In the genomic region with DNA sequence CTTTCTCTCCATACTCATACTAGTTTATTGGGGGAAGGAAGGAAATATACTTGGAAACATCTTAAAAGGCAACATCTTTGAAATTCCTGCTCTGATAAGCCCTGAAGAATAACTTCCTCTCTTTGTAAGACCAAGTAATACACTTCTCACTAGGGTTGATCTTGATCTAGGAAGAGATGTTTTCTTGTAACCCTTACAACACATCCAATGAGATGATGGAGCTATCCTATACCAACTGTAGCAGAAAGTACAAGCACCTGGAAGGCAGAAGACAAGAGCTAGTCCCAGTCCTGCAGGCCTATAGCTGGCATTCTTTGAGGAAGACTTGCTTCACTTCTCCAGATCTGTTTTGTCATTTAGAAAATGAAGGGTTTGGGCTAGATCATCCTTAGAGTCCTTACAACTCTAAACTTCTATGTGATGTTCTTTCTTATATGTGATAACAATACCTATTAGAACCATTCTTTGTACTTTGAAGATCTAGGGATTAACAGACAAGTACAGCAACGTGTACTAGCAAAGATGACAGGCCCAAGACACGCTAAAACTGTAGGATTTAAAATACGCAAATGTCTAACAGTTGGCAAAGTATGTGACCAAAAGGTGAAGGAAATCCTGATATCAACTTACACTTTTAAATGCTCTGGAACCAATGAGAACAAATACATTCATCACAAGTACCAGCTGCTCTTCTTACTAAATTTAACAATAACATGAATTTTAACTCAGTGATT, we compare ENCODE assay signal across 8 cellular contexts. TPM values are rescaled to one million over a fixed set of nuclear protein-coding genes. Genes with fewer than 3 reads are reported as not detected.
DNase-seq lines count a peak whose midpoint lies in the region; ATAC-seq and TF ChIP-seq lines count a peak whose summit lies in the region.

No MANE protein-coding gene starts in this region.

- peak overlapping the region; percentile 93 to 97 for H3K4me3 Mint-ChIP-seq in CD14-positive monocyte
- peak overlapping the region; percentile 85 for H3K4me3 Mint-ChIP-seq in GM23338
- H3K4me3 Mint-ChIP-seq in activated naive CD8-positive, alpha-beta T cell treated with anti-CD3 and anti-CD28 coated beads, Interleukin-2, amount 50 U/mL, for 24 hours = peak overlapping the region; percentile 89
- peak overlapping the region; percentile 96 for H3K4me3 Mint-ChIP-seq in natural killer cell

- no peaks in the 10 kb centered on the region; the same call in 1 of the 2 replicates for H3F3A ChIP-seq in GM23338 (replicated peaks; ENCODE audit: low read depth)

- peaks cover 42% of the 10 kb centered on the region for H3K27me3 ChIP-seq in GM23338 (ENCODE audit: insufficient read depth)

- H3K79me2 ChIP-seq in GM23338 (replicated peaks; ENCODE audit: insufficient read depth) = no peaks in the 10 kb centered on the region

- peak overlapping the region; percentile 84 for H3K4me3 ChIP-seq in GM23338

- H3K9me3 Mint-ChIP-seq in CD14-positive monocyte (no peaks in the 10 kb centered on the region), GM23338 (no peaks in the 10 kb centered on the region), natural killer cell (no peaks in the 10 kb centered on the region)
- no peaks in the 10 kb centered on the region for H3K9me3 Mint-ChIP-seq in activated naive CD8-positive, alpha-beta T cell treated with anti-CD3 and anti-CD28 coated beads, Interleukin-2, amount 50 U/mL, for 24 hours

- ATAC-seq in GM23338 (no peak), natural killer cell (no peak), HG03378 (IDR thresholded peaks at IDR 0.05; ENCODE audit: unreplicated experiment) (no peak), HG03432 (IDR thresholded peaks at IDR 0.05; ENCODE audit: unreplicated experiment) (no peak), HG03135 (IDR thresholded peaks at IDR 0.05; ENCODE audit: unreplicated experiment) (no peak), GM21447 (IDR thresholded peaks at IDR 0.05; ENCODE audit: unreplicated experiment) (no peak)
- ATAC-seq in activated naive CD8-positive, alpha-beta T cell treated with anti-CD3 and anti-CD28 coated beads, Interleukin-2, amount 50 U/mL, for 24 hours = no peak

- peaks cover 63% of the 10 kb centered on the region for H3K4me1 Mint-ChIP-seq in CD14-positive monocyte
- peaks cover 13% of the 10 kb centered on the region for H3K4me1 Mint-ChIP-seq in GM23338
- peaks cover 79% of the 10 kb centered on the region for H3K4me1 Mint-ChIP-seq in activated naive CD8-positive, alpha-beta T cell treated with anti-CD3 and anti-CD28 coated beads, Interleukin-2, amount 50 U/mL, for 24 hours
- H3K4me1 Mint-ChIP-seq in natural killer cell = peaks cover 57 to 61% of the 10 kb centered on the region in 2 donors

- H3K27ac Mint-ChIP-seq in CD14-positive monocyte (peak overlapping the region; percentile 91 to 98 (median 96)), GM23338 (no peak overlapping the region), natural killer cell (peak overlapping the region; percentile 94 to 97)
- H3K27ac Mint-ChIP-seq in activated naive CD8-positive, alpha-beta T cell treated with anti-CD3 and anti-CD28 coated beads, Interleukin-2, amount 50 U/mL, for 24 hours = peak overlapping the region; percentile 97

- H3K4me2 ChIP-seq in GM23338 = peak overlapping the region; percentile 97

- H3K4me1 ChIP-seq in GM23338 (ENCODE audit: insufficient read depth) = peaks cover 13% of the 10 kb centered on the region

- H4K20me1 ChIP-seq in GM23338 (replicated peaks; ENCODE audit: insufficient read depth) = peaks cover 5% of the 10 kb centered on the region; the same call in 1 of the 2 replicates

- H2AFZ ChIP-seq in GM23338 = no peak overlapping the region

- H3K27me3 Mint-ChIP-seq in CD14-positive monocyte (ENCODE audit: low read depth in 3 of 3) (peaks cover 0 to 4% (median 0%) of the 10 kb centered on the region in 3 donors), GM23338 (ENCODE audit: insufficient read depth, low read depth, poor library complexity) (peaks cover 32% of the 10 kb centered on the region), natural killer cell (ENCODE audit: low read depth in 2 of 2) (no peaks in the 10 kb centered on the region)
- no peaks in the 10 kb centered on the region for H3K27me3 Mint-ChIP-seq in activated naive CD8-positive, alpha-beta T cell treated with anti-CD3 and anti-CD28 coated beads, Interleukin-2, amount 50 U/mL, for 24 hours

- no peak for DNase-seq in CD14-positive monocyte (ENCODE audit: low spot score)
- DNase-seq in GM23338 (ENCODE audit: low spot score) = no peak
- DNase-seq in activated naive CD8-positive, alpha-beta T cell treated with anti-CD3 and anti-CD28 coated beads, Interleukin-2, amount 50 U/mL, for 24 hours = no peak
- DNase-seq in natural killer cell = no peak

- H3K36me3 Mint-ChIP-seq in CD14-positive monocyte (no peaks in the 10 kb centered on the region), GM23338 (ENCODE audit: low read depth) (no peaks in the 10 kb centered on the region), natural killer cell (no peaks in the 10 kb centered on the region)
- H3K36me3 Mint-ChIP-seq in activated naive CD8-positive, alpha-beta T cell treated with anti-CD3 and anti-CD28 coated beads, Interleukin-2, amount 50 U/mL, for 24 hours (ENCODE audit: low read depth) = peaks cover 22% of the 10 kb centered on the region

- TF ChIP-seq CTCF in CD14-positive monocyte (IDR thresholded peaks at IDR 0.05) (no peak), GM23338 (conservative IDR thresholded peaks at IDR 0.05; ENCODE audit: low read depth in 2 of 2) (no peak), natural killer cell (IDR thresholded peaks at IDR 0.05) (no peak)

- no peaks in the 10 kb centered on the region for H3K36me3 ChIP-seq in GM23338 (ENCODE audit: insufficient read depth)

- no peak overlapping the region for H3K27ac ChIP-seq in GM23338 (ENCODE audit: low read depth)

- no peaks in the 10 kb centered on the region for H3K9me2 ChIP-seq in GM23338 (ENCODE audit: insufficient read depth)

- intact Hi-C loops in CD14-positive monocyte (cut with micrococcal nuclease) = loop anchor here in 1 of 2 donors (5.0 kb wide), 2 partner anchors 52 to 92 kb away; no protein-coding TSS in a partner anchor
- intact Hi-C loops in natural killer cell (cut with micrococcal nuclease) = loop anchor here (1.0 to 5.0 kb wide), 6 partner anchors 17 to 1652 kb away; partner anchors contain the start of gene SLC39A10

TF ChIP-seq in GM23338, 12 proteins besides CTCF, POLR2A, EP300 and RAD21 (continues in another document):
- TF ChIP-seq REST (IDR thresholded peaks at IDR 0.05; ENCODE audit: unreplicated experiment) = no peak

RNA-seq across cellular contexts. Expression of gene ANKRD44, which starts 1.8 kb away (rescaled TPM):
- polyA plus RNA-seq in CD14-positive monocyte = 10 to 100 TPM; 64.9 to 91.9 TPM
- total RNA-seq in GM23338 (2014; rRNA removed; shearing (Covaris generic)) = 0.56 and 1.7 TPM in 2 replicates
- polyA plus RNA-seq in GM23338 (2016; fragmentation: Nextera tagmentation; extraction: Ambion mirVana) = 0.37 and 0.44 TPM in 2 replicates
- 100 to 1,000 TPM; 252 to 376 (median 311) TPM for total RNA-seq in natural killer cell

Comparison
In these comparisons a context has a peak if more than half of its experiments do, and no peak if none do; other contexts are left out.
1. RNA of gene ANKRD44, which starts 1.8 kb away (total RNA-seq): 252 to 376 TPM in natural killer cell; 0.56 to 1.7 TPM in GM23338; every median in the first group is over 10 times any median in the second.
2. Peak in every context shown above with its lines, with median percentiles within 50 percentile points of each other: H3K4me3 Mint-ChIP-seq.